Comparison of ENCODE assay signal across 10 cellular contexts in the genomic region with DNA sequence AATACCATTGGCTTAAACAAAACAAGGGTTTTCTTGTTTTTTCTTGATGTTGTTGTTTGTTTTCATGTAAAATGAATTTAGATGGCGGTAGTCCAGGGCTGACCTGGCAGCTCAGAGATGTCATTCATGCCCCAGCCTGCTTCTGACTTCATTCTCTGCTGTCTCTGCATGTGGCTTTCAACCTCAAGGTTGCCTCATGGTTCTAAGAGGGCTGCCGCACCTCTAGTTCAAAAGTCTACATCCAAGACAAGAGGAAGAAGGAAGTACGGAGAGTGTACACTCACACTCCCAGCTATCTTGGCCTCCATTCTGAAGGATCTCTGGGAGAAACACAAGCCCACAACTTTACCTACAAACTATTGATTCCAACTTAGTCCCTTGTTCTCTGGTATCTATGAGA. TPM values are rescaled to one million over a fixed set of nuclear protein-coding genes. Genes with fewer than 3 reads are reported as not detected.
DNase-seq lines count a peak whose midpoint lies in the region; ATAC-seq and TF ChIP-seq lines count a peak whose summit lies in the region.
"Had no signal": no experiment of that assay in that cellular context is flagged by ENCODE, and none has a peak within 500 bp of the region (broad histone marks: within the 10 kb centered on the region; RNA-seq: fewer than 3 reads in every experiment).

No MANE protein-coding gene starts in this region.

- peaks cover 15% of the 10 kb centered on the region for H3K4me1 Mint-ChIP-seq in dendritic cell treated with granulocyte-macrophage colony-stimulating factor and Interleukin-4, amounts not matched to agents 40 ng/mL and 50 ng/mL, for 4 days (ENCODE audit: low read depth)
- H3K4me1 Mint-ChIP-seq in osteocyte (ENCODE audit: unreplicated experiment) = peaks cover 33% of the 10 kb centered on the region

- peak overlapping the region in 1 of 2 experiments; percentile 88; a peak in 1 of 4 replicates for H3K4me3 ChIP-seq in DND-41 (ENCODE audit: low read depth in 1 of 2, low read length in 2 of 2)
- H3K4me3 ChIP-seq in OCI-LY7 (ENCODE audit: low read depth, low read length, poor library complexity, severe bottlenecking) = no peak overlapping the region
- no peak overlapping the region for H3K4me3 ChIP-seq in thyroid gland (replicated peaks in 1 of 3)

- ATAC-seq in DND-41 (ENCODE audit: insufficient read depth, low read depth) (no peak), GM21528 (IDR thresholded peaks at IDR 0.05; ENCODE audit: low FRiP score, unreplicated experiment) (no peak)

- H3K36me3 ChIP-seq in DND-41 (ENCODE audit: insufficient read depth, low read length) (peaks cover under 1% of the 10 kb centered on the region; the same call in 1 of the 2 replicates), OCI-LY7 (ENCODE audit: insufficient read depth, low read length) (peaks cover 6% of the 10 kb centered on the region; the same call in 1 of the 2 replicates), thyroid gland (no peaks in the 10 kb centered on the region)

- peak overlapping the region; percentile 98 for H3K27ac ChIP-seq in DND-41 (ENCODE audit: low read length)
- no peak overlapping the region for H3K27ac ChIP-seq in OCI-LY7 (ENCODE audit: low read depth, low read length, poor library complexity, severe bottlenecking)
- H3K27ac ChIP-seq in thyroid gland = no peak overlapping the region

- H4K20me1 ChIP-seq in DND-41 (ENCODE audit: insufficient read depth, low read length) = no peaks in the 10 kb centered on the region
- no peaks in the 10 kb centered on the region for H4K20me1 ChIP-seq in OCI-LY7 (ENCODE audit: insufficient read depth, low read length)

- no peaks in the 10 kb centered on the region for H3K27me3 ChIP-seq in DND-41 (ENCODE audit: insufficient read depth, low read length, poor library complexity)
- H3K27me3 ChIP-seq in thyroid gland = no peaks in the 10 kb centered on the region

- H3K79me2 ChIP-seq in DND-41 (ENCODE audit: insufficient read depth, low read length) (peaks cover 23% of the 10 kb centered on the region), OCI-LY7 (ENCODE audit: insufficient read depth, low read depth, low read length) (peaks cover 12% of the 10 kb centered on the region)

- H3K9me3 ChIP-seq in DND-41 (ENCODE audit: insufficient read depth, low read length, severe bottlenecking) = peaks cover 3% of the 10 kb centered on the region
- peaks cover 5% of the 10 kb centered on the region; the same call in 1 of the 2 replicates for H3K9me3 ChIP-seq in OCI-LY7 (ENCODE audit: low read length)
- H3K9me3 ChIP-seq in thyroid gland = no peaks in the 10 kb centered on the region

- 91 to 96% methylated on average over 3 of the region's 3 CpGs for WGBS in thyroid gland, 2 donors

- H3K36me3 Mint-ChIP-seq in dendritic cell treated with granulocyte-macrophage colony-stimulating factor and Interleukin-4, amounts not matched to agents 40 ng/mL and 50 ng/mL, for 4 days (ENCODE audit: low read depth) = peaks cover 23% of the 10 kb centered on the region
- H3K36me3 Mint-ChIP-seq in osteocyte (ENCODE audit: unreplicated experiment) = peaks cover 11% of the 10 kb centered on the region

- no TSS peak for BruUV-seq in OCI-LY7 (replicated peaks; lab: Mats Ljungman, UMichigan)

- H2AFZ ChIP-seq in DND-41 (ENCODE audit: low read depth, low read length) = peak overlapping the region; percentile 77
- peak overlapping the region; percentile 86 for H2AFZ ChIP-seq in OCI-LY7 (ENCODE audit: low read length)

- H3K27ac Mint-ChIP-seq in dendritic cell treated with granulocyte-macrophage colony-stimulating factor and Interleukin-4, amounts not matched to agents 40 ng/mL and 50 ng/mL, for 4 days = peak overlapping the region; percentile 94
- H3K27ac Mint-ChIP-seq in osteocyte (ENCODE audit: unreplicated experiment) = peak overlapping the region; percentile 98

- H3K9ac ChIP-seq in DND-41 (ENCODE audit: low read depth, low read length) = peak overlapping the region; percentile 82

- CTCF ChIA-PET in OCI-LY7 (lab: Charles Lee; ENCODE audit: unreplicated experiment) = no interaction called here

- H3K9me2 ChIP-seq in OCI-LY7 (ENCODE audit: insufficient read depth, low read length) = no peaks in the 10 kb centered on the region

- no peak for TF ChIP-seq POLR2A in thyroid gland (IDR thresholded peaks at IDR 0.05)

- H3K9me3 Mint-ChIP-seq in dendritic cell treated with granulocyte-macrophage colony-stimulating factor and Interleukin-4, amounts not matched to agents 40 ng/mL and 50 ng/mL, for 4 days = peaks cover 7% of the 10 kb centered on the region
- H3K9me3 Mint-ChIP-seq in osteocyte (ENCODE audit: unreplicated experiment) = peaks cover 5% of the 10 kb centered on the region

- no peak for TF ChIP-seq CTCF in DND-41 (IDR thresholded peaks at IDR 0.05; ENCODE audit: borderline replicate concordance, extremely low read depth, low read length, poor library complexity, severe bottlenecking)
- no peak for TF ChIP-seq CTCF in OCI-LY7 (conservative IDR thresholded peaks at IDR 0.05; ENCODE audit: low read length)
- TF ChIP-seq CTCF in osteocyte (IDR thresholded peaks at IDR 0.05) = no peak
- no peak for TF ChIP-seq CTCF in thyroid gland (IDR thresholded peaks at IDR 0.05)

- H3K4me2 ChIP-seq in DND-41 (ENCODE audit: insufficient read depth, low read length) (peak overlapping the region; percentile 67), OCI-LY7 (ENCODE audit: low read length) (peak overlapping the region; percentile 77)

- no peak overlapping the region for H3K4me3 Mint-ChIP-seq in dendritic cell treated with granulocyte-macrophage colony-stimulating factor and Interleukin-4, amounts not matched to agents 40 ng/mL and 50 ng/mL, for 4 days
- peak overlapping the region; percentile 90 for H3K4me3 Mint-ChIP-seq in osteocyte (ENCODE audit: unreplicated experiment)

- H3K27me3 Mint-ChIP-seq in dendritic cell treated with granulocyte-macrophage colony-stimulating factor and Interleukin-4, amounts not matched to agents 40 ng/mL and 50 ng/mL, for 4 days = no peaks in the 10 kb centered on the region
- H3K27me3 Mint-ChIP-seq in osteocyte (ENCODE audit: unreplicated experiment) = no peaks in the 10 kb centered on the region

- intact Hi-C loops in OCI-LY7 (cut with micrococcal nuclease; ENCODE audit: unreplicated experiment) = no loop called here
- intact Hi-C loops in dendritic cell treated with granulocyte-macrophage colony-stimulating factor and Interleukin-4, amounts not matched to agents 40 ng/mL and 50 ng/mL, for 4 days (cut with micrococcal nuclease) = no loop called here
- intact Hi-C loops in thyroid gland (cut with DNase I) = no loop called here

- POLR2A ChIA-PET in OCI-LY7 (lab: Charles Lee) = interaction anchor here (0.7 kb wide), 1 partner anchor 35 kb away, joined by 3 read pairs; no protein-coding TSS in a partner anchor

- DNase-seq in DND-41 = no peak
- no peak for DNase-seq in OCI-LY7 (ENCODE audit: low spot score)
- no peak for DNase-seq in osteocyte (ENCODE audit: extremely low spot score, unreplicated experiment)
- DNase-seq in RKO (ENCODE audit: low spot score) = no peak
- DNase-seq in germinal center (ENCODE audit: low spot score) = no peak
- no peak for DNase-seq in thyroid gland
- DNase-seq: activated gamma-delta T cell treated with Interleukin-2 at 50 U/mL for 16 hours, NCI-H510A had no signal

- H3K4me1 ChIP-seq in DND-41 (ENCODE audit: insufficient read depth, low read length) (peaks cover 33% of the 10 kb centered on the region), OCI-LY7 (ENCODE audit: insufficient read depth, low read length, poor library complexity, severe bottlenecking) (peaks cover 24% of the 10 kb centered on the region), thyroid gland (peaks cover 8 to 10% of the 10 kb centered on the region in 2 donors)

RNA-seq across cellular contexts. Expression of gene BTN3A3, which starts 1.2 kb away (rescaled TPM):
- total RNA-seq in OCI-LY7 (2014; rRNA removed; shearing (Covaris generic)) = 17.4 and 20.5 TPM in 2 replicates
- total RNA-seq in OCI-LY7 (2022) = 22.1 and 26.9 TPM in 2 replicates
- 17.3 and 17.7 TPM in 2 replicates for total RNA-seq in osteocyte
- total RNA-seq in thyroid gland = 10 to 100 TPM in 3 of 4 donors, 1 to 10 TPM in 1; 7.5 to 19.1 (median 13.9) TPM

RNA-seq across cellular contexts. Expression of gene BTN2A1, which starts 18.6 kb away (rescaled TPM):
- 15.4 and 22.8 TPM in 2 replicates for total RNA-seq in OCI-LY7 (2014; rRNA removed; shearing (Covaris generic))
- total RNA-seq in OCI-LY7 (2022) (23.4 and 23.5 TPM in 2 replicates), osteocyte (27.0 and 27.7 TPM in 2 replicates), thyroid gland (10 to 100 TPM in 3 of 4 donors, 1 to 10 TPM in 1; 9.9 to 12.3 (median 11.6) TPM)

RNA-seq across cellular contexts. Expression of gene BTN3A1, which starts 37.1 kb away (rescaled TPM):
- 33.4 and 34.6 TPM in 2 replicates for total RNA-seq in OCI-LY7 (2014; rRNA removed; shearing (Covaris generic))
- total RNA-seq in OCI-LY7 (2022) (33.3 and 46.5 TPM in 2 replicates), osteocyte (17.1 and 21.1 TPM in 2 replicates), thyroid gland (10 to 100 TPM in 2 of 4 donors, 1 to 10 TPM in 2; 8.8 to 18.3 (median 12.9) TPM)

RNA-seq across cellular contexts. Expression of gene BTN2A2, which starts 56.2 kb away (rescaled TPM):
- total RNA-seq in OCI-LY7 (2014; rRNA removed; shearing (Covaris generic)) = 42.0 and 45.1 TPM in 2 replicates
- total RNA-seq in OCI-LY7 (2022) (35.0 and 44.8 TPM in 2 replicates), osteocyte (27.8 and 32.0 TPM in 2 replicates), thyroid gland (1 to 10 TPM; 8.1 to 9.3 (median 8.3) TPM)
